Comparison of ENCODE assay signal across 12 cellular contexts in genomic region chr1:39128959-39129358, GRCh38.
DNase-seq lines count a peak whose midpoint lies in the region; ATAC-seq and TF ChIP-seq lines count a peak whose summit lies in the region.
"Had no signal": no experiment of that assay in that cellular context is flagged by ENCODE, and none has a peak within 500 bp of the region (broad histone marks: within the 10 kb centered on the region; RNA-seq: fewer than 3 reads in every experiment).

No MANE protein-coding gene starts in this region.

- TF ChIP-seq CTCF in progenitor cell of endocrine pancreas (IDR thresholded peaks at IDR 0.05; ENCODE audit: unreplicated experiment): no peak

- H3K4me1 Mint-ChIP-seq in progenitor cell of endocrine pancreas (ENCODE audit: low read depth): peaks cover 24% of the 10 kb centered on the region

- H3K36me3 Mint-ChIP-seq in progenitor cell of endocrine pancreas (ENCODE audit: insufficient read depth): peaks cover 4% of the 10 kb centered on the region

- H3K4me3 Mint-ChIP-seq in progenitor cell of endocrine pancreas (ENCODE audit: low read depth): no peak overlapping the region
- H3K4me3 Mint-ChIP-seq: activated naive CD4-positive, alpha-beta T cell treated with anti-CD3 and anti-CD28 coated beads for 36 hours had no signal

- peak overlapping the region; percentile 39 for H3K27ac Mint-ChIP-seq in progenitor cell of endocrine pancreas
- H3K27ac Mint-ChIP-seq: activated naive CD4-positive, alpha-beta T cell treated with anti-CD3 and anti-CD28 coated beads for 36 hours had no signal

- peak; percentile 39 for DNase-seq in ELF-1 (ENCODE audit: low read depth, low spot score)
- peak; percentile 37 for DNase-seq in NCI-H345 treated with DMSO at 0.1 percent for 48 hours (lab: John Stamatoyannopoulos, UW; ENCODE audit: unreplicated experiment)
- no peak for DNase-seq in progenitor cell of endocrine pancreas (ENCODE audit: low spot score, unreplicated experiment)
- DNase-seq in DMS 273 treated with DMSO at 0.1 percent for 48 hours (lab: John Stamatoyannopoulos, UW): no peak
- no peak for DNase-seq in superior temporal gyrus (ENCODE audit: extremely low spot score)
- DNase-seq in mesenteric fat pad (ENCODE audit: low spot score): no peak
- no peak for DNase-seq in NCI-H187 treated with DMSO at 0.1 percent for 48 hours (lab: John Stamatoyannopoulos, UW)
- DNase-seq: activated CD4-positive, alpha-beta T cell treated with anti-CD3 and anti-CD28 coated beads for 1 hour; effector CD4-positive, alpha-beta T cell; retina had no signal

- H3K27me3 Mint-ChIP-seq in progenitor cell of endocrine pancreas: no peaks in the 10 kb centered on the region

- peak; percentile 76 for ATAC-seq in esophagus mucosa

- no peaks in the 10 kb centered on the region for H3K9me3 Mint-ChIP-seq in progenitor cell of endocrine pancreas (ENCODE audit: low read depth)
- H3K9me3 Mint-ChIP-seq: activated naive CD4-positive, alpha-beta T cell treated with anti-CD3 and anti-CD28 coated beads for 36 hours had no signal

Comparison
In these comparisons a context has a peak if more than half of its experiments do, and no peak if none do; other contexts are left out.
1. DNase-seq: peak in ELF-1 (single experiment) and NCI-H345 treated with DMSO at 0.1 percent for 48 hours (single experiment); none in progenitor cell of endocrine pancreas (single experiment), DMS 273 treated with DMSO at 0.1 percent for 48 hours (single experiment), superior temporal gyrus (single experiment), mesenteric fat pad (single experiment) and NCI-H187 treated with DMSO at 0.1 percent for 48 hours (single experiment).